Comparison of ENCODE assay signal across 8 cellular contexts in genomic region chr22:28112548-28113043, GRCh38.
A peak's percentile ranks its signal among the peaks of the same experiment; 100 is the strongest.
DNase-seq lines count a peak whose midpoint lies in the region; ATAC-seq and TF ChIP-seq lines count a peak whose summit lies in the region.

No MANE protein-coding gene starts in this region.

- H3K36me3 ChIP-seq in HCT116 (ENCODE audit: control insufficient read depth in 1 of 2, insufficient read depth in 2 of 2, low read length in 2 of 2) (no peaks in the 10 kb centered on the region), smooth muscle cell (ENCODE audit: low read depth) (no peaks in the 10 kb centered on the region)

- RAD21 ChIA-PET in HCT116 (lab: Charles Lee; ENCODE audit: low non-redundant PET in 1 of 2, low total read pairs in 2 of 2, uncharacterized antibody in 2 of 2, unreplicated experiment in 2 of 2): no interaction called here

- POLR2A ChIA-PET in HCT116 (lab: Charles Lee): interaction anchor here (0.7 kb wide), 1 partner anchor 11 kb away, joined by 3 read pairs; no protein-coding TSS in a partner anchor

- H3K4me2 ChIP-seq in HCT116 (ENCODE audit: low read length) (peak overlapping the region; percentile 39), smooth muscle cell (peak overlapping the region; percentile 79)

- H3K9ac ChIP-seq in HCT116 (ENCODE audit: low read length) (no peak overlapping the region), smooth muscle cell (ENCODE audit: low read depth) (no peak overlapping the region)

- H4K20me1 ChIP-seq in HCT116 (ENCODE audit: insufficient read depth) (no peaks in the 10 kb centered on the region), smooth muscle cell (ENCODE audit: low read depth) (no peaks in the 10 kb centered on the region)

- H2AFZ ChIP-seq in HCT116 (ENCODE audit: low read depth, low read length, poor library complexity, severe bottlenecking) (peak overlapping the region; percentile 58), smooth muscle cell (ENCODE audit: low read depth) (no peak overlapping the region)

- H3K9me2 ChIP-seq in HCT116 (ENCODE audit: insufficient read depth): no peaks in the 10 kb centered on the region

- BruUV-seq in HCT116 (replicated peaks; lab: Mats Ljungman, UMichigan): no TSS peak

- no peak overlapping the region for H3K27ac Mint-ChIP-seq in activated naive CD4-positive, alpha-beta T cell treated with anti-CD3 and anti-CD28 coated beads, Interleukin-2, amount 10 ng/mL, durations not matched to agents 7 days and 5 days
- H3K27ac Mint-ChIP-seq in activated CD8-positive, alpha-beta memory T cell treated with anti-CD3 and anti-CD28 coated beads, Interleukin-2, amount 10 ng/mL, durations not matched to agents 7 days and 5 days: no peak overlapping the region

- H3K4me3 Mint-ChIP-seq in activated naive CD4-positive, alpha-beta T cell treated with anti-CD3 and anti-CD28 coated beads, Interleukin-2, amount 10 ng/mL, durations not matched to agents 7 days and 5 days: no peak overlapping the region
- no peak overlapping the region for H3K4me3 Mint-ChIP-seq in activated CD8-positive, alpha-beta memory T cell treated with anti-CD3 and anti-CD28 coated beads, Interleukin-2, amount 10 ng/mL, durations not matched to agents 7 days and 5 days

- DNase-seq in A172 (ENCODE audit: low spot score) (peak; percentile 12), HCT116 (ENCODE audit: low read depth, low spot score) (peak; percentile 48), SW480 (ENCODE audit: low spot score) (peak; percentile 52), cardiac septum (ENCODE audit: low spot score) (peak; percentile 77), smooth muscle cell (lab: John Stamatoyannopoulos, UW; ENCODE audit: unreplicated experiment) (peak; percentile 18)
- no peak for DNase-seq in activated naive CD4-positive, alpha-beta T cell treated with anti-CD3 and anti-CD28 coated beads, Interleukin-2, amount 10 ng/mL, durations not matched to agents 7 days and 5 days
- DNase-seq in activated CD8-positive, alpha-beta memory T cell treated with anti-CD3 and anti-CD28 coated beads, Interleukin-2, amount 10 ng/mL, durations not matched to agents 7 days and 5 days: no peak

- TF ChIP-seq CTCF in HCT116 (IDR thresholded peaks at IDR 0.05 in 2 of 3, conservative IDR thresholded peaks at IDR 0.05 in 1 of 3; ENCODE audit: borderline replicate concordance in 1 of 3, insufficient read depth in 1 of 3, low read depth in 2 of 3, low read length in 2 of 3) (peak in 2 of 3 experiments; percentile 54 to 57; a peak in 4 of 6 replicates), smooth muscle cell (IDR thresholded peaks at IDR 0.05; ENCODE audit: borderline replicate concordance, insufficient read depth, poor library complexity, severe bottlenecking) (peak; percentile 58)

- 11% methylated on average over 9 of the region's 9 CpGs for WGBS in smooth muscle cell (ENCODE audit: low lambda C conversion rate)

- H3K4me1 ChIP-seq in HCT116 (ENCODE audit: control insufficient read depth in 1 of 2, insufficient read depth in 2 of 2, low read length in 2 of 2) (peaks cover 5 to 6% of the 10 kb centered on the region in 2 experiments; a peak in 1 of 4 replicates), smooth muscle cell (ENCODE audit: low read depth) (peaks cover 23% of the 10 kb centered on the region)

- no peak for TF ChIP-seq RAD21 in HCT116 (IDR thresholded peaks at IDR 0.05; ENCODE audit: low read depth)

- H3K27ac ChIP-seq in HCT116 (ENCODE audit: low read depth, low read length) (no peak overlapping the region), smooth muscle cell (ENCODE audit: low read depth) (peak overlapping the region; percentile 32)

- H3F3A ChIP-seq in smooth muscle cell (ENCODE audit: low read depth): peaks cover 17% of the 10 kb centered on the region

- H3K4me1 Mint-ChIP-seq in activated naive CD4-positive, alpha-beta T cell treated with anti-CD3 and anti-CD28 coated beads, Interleukin-2, amount 10 ng/mL, durations not matched to agents 7 days and 5 days: no peaks in the 10 kb centered on the region
- H3K4me1 Mint-ChIP-seq in activated CD8-positive, alpha-beta memory T cell treated with anti-CD3 and anti-CD28 coated beads, Interleukin-2, amount 10 ng/mL, durations not matched to agents 7 days and 5 days: no peaks in the 10 kb centered on the region

- H3K4me3 ChIP-seq in HCT116 (replicated peaks in 1 of 2; ENCODE audit: low read depth in 1 of 2, low read length in 2 of 2) (no peak overlapping the region), smooth muscle cell (no peak overlapping the region)

- TF ChIP-seq POLR2A in HCT116 (IDR thresholded peaks at IDR 0.05; ENCODE audit: borderline replicate concordance, extremely low read depth, insufficient read depth, insufficient read length): no peak

- CTCF ChIA-PET in HCT116 (lab: Charles Lee): interaction anchor here (0.6 to 1.7 kb wide), 11 partner anchors 9 to 479 kb away, joined by 3 to 10 read pairs (median 4); no protein-coding TSS in a partner anchor
- CTCF ChIA-PET in activated naive CD4-positive, alpha-beta T cell treated with anti-CD3 and anti-CD28 coated beads, Interleukin-2, amount 10 ng/mL, durations not matched to agents 7 days and 5 days (lab: Charles Lee): no interaction called here
- CTCF ChIA-PET in activated CD8-positive, alpha-beta memory T cell treated with anti-CD3 and anti-CD28 coated beads, Interleukin-2, amount 10 ng/mL, durations not matched to agents 7 days and 5 days (lab: Charles Lee): interaction anchor here (0.6 kb wide), 1 partner anchor 8 kb away, joined by 3 read pairs; no protein-coding TSS in a partner anchor

- H3K9me3 ChIP-seq in HCT116 (ENCODE audit: control insufficient read depth in 1 of 2, insufficient read depth in 1 of 2, low read depth in 1 of 2, low read length in 2 of 2): no peaks in the 10 kb centered on the region
- H3K9me3 ChIP-seq in smooth muscle cell (replicated peaks; ENCODE audit: low read depth): no peaks in the 10 kb centered on the region

- peaks cover 4% of the 10 kb centered on the region for H3K27me3 Mint-ChIP-seq in activated naive CD4-positive, alpha-beta T cell treated with anti-CD3 and anti-CD28 coated beads, Interleukin-2, amount 10 ng/mL, durations not matched to agents 7 days and 5 days
- H3K27me3 Mint-ChIP-seq in activated CD8-positive, alpha-beta memory T cell treated with anti-CD3 and anti-CD28 coated beads, Interleukin-2, amount 10 ng/mL, durations not matched to agents 7 days and 5 days: peaks cover 11% of the 10 kb centered on the region

- no peaks in the 10 kb centered on the region for H3K79me2 ChIP-seq in HCT116 (ENCODE audit: insufficient read depth, low read length)
- no peaks in the 10 kb centered on the region for H3K79me2 ChIP-seq in smooth muscle cell (ENCODE audit: low read depth)

- no peaks in the 10 kb centered on the region for H3K36me3 Mint-ChIP-seq in activated naive CD4-positive, alpha-beta T cell treated with anti-CD3 and anti-CD28 coated beads, Interleukin-2, amount 10 ng/mL, durations not matched to agents 7 days and 5 days
- H3K36me3 Mint-ChIP-seq in activated CD8-positive, alpha-beta memory T cell treated with anti-CD3 and anti-CD28 coated beads, Interleukin-2, amount 10 ng/mL, durations not matched to agents 7 days and 5 days: no peaks in the 10 kb centered on the region

- intact Hi-C loops in HCT116 (cut with micrococcal nuclease): no loop called here
- intact Hi-C loops in cardiac septum (cut with DNase I): no loop called here

- H3K9me3 Mint-ChIP-seq in activated naive CD4-positive, alpha-beta T cell treated with anti-CD3 and anti-CD28 coated beads, Interleukin-2, amount 10 ng/mL, durations not matched to agents 7 days and 5 days: no peaks in the 10 kb centered on the region
- no peaks in the 10 kb centered on the region for H3K9me3 Mint-ChIP-seq in activated CD8-positive, alpha-beta memory T cell treated with anti-CD3 and anti-CD28 coated beads, Interleukin-2, amount 10 ng/mL, durations not matched to agents 7 days and 5 days (ENCODE audit: low read depth)

- peaks cover 59% of the 10 kb centered on the region for H3K27me3 ChIP-seq in HCT116 (ENCODE audit: insufficient read depth, low read length)
- H3K27me3 ChIP-seq in smooth muscle cell (ENCODE audit: low read depth): no peaks in the 10 kb centered on the region

- ATAC-seq in HCT116 (peak; percentile 97), HG03354 (IDR thresholded peaks at IDR 0.05; ENCODE audit: poor library complexity, severe bottlenecking, unreplicated experiment) (no peak)
- ATAC-seq in activated CD8-positive, alpha-beta memory T cell treated with anti-CD3 and anti-CD28 coated beads, Interleukin-2, amount 10 ng/mL, durations not matched to agents 7 days and 5 days: no peak

TF ChIP-seq in HCT116, 20 proteins besides CTCF, POLR2A, EP300 and RAD21:
- no peak for TF ChIP-seq ATF3 (IDR thresholded peaks at IDR 0.05)
- no peak for TF ChIP-seq ZNF274 (IDR thresholded peaks at IDR 0.05; ENCODE audit: low read depth, low read length)
- peak; percentile 78 for TF ChIP-seq TCF7L2 (IDR thresholded peaks at IDR 0.05; ENCODE audit: borderline replicate concordance, extremely low read depth, insufficient read depth, insufficient read length)
- TF ChIP-seq MAX (IDR thresholded peaks at IDR 0.05): peak; percentile 53; the same call in 1 of the 2 replicates
TF ChIP-seq in HCT116: peak in this region for 2.

Comparison
In these comparisons a context has a peak if more than half of its experiments do, and no peak if none do; other contexts are left out.
1. DNase-seq: peak in A172 (single experiment), HCT116 (single experiment), SW480 (single experiment), cardiac septum (single experiment) and smooth muscle cell (single experiment); none in activated naive CD4-positive, alpha-beta T cell treated with anti-CD3 and anti-CD28 coated beads, Interleukin-2, amount 10 ng/mL, durations not matched to agents 7 days and 5 days (single experiment) and activated CD8-positive, alpha-beta memory T cell treated with anti-CD3 and anti-CD28 coated beads, Interleukin-2, amount 10 ng/mL, durations not matched to agents 7 days and 5 days (single experiment).